In genomic region chr14:37515761-37516160, GRCh38 we compare ENCODE assay signal across 19 cellular contexts.
"Had no signal": no experiment of that assay in that cellular context is flagged by ENCODE, and none has a peak within 500 bp of the region (broad histone marks: within the 10 kb centered on the region; RNA-seq: fewer than 3 reads in every experiment).

No MANE protein-coding gene starts in this region.

- ATAC-seq: gastrocnemius medialis, heart left ventricle, left cardiac atrium, left lung, natural killer cell, pancreas, right cardiac atrium had no signal

- FAIRE-seq: pancreas had no signal

- H3K9me3 ChIP-seq: gastrocnemius medialis, heart left ventricle, left lung, neutrophil, pancreas, sigmoid colon, stomach, thyroid gland, vagina had no signal

- H3K4me1 ChIP-seq: gastrocnemius medialis, heart left ventricle, left lung, pancreas, sigmoid colon, stomach, thyroid gland, vagina had no signal

- H3K27ac ChIP-seq: dorsolateral prefrontal cortex, gastrocnemius medialis, heart left ventricle, hepatocyte, left lung, neutrophil, pancreas, sigmoid colon, stomach, thyroid gland, vagina had no signal

- H3K36me3 ChIP-seq: gastrocnemius medialis, heart left ventricle, left lung, neutrophil, pancreas, sigmoid colon, stomach, thyroid gland, vagina had no signal

- H3K4me3 ChIP-seq: dorsolateral prefrontal cortex, gastrocnemius medialis, heart left ventricle, hepatocyte, left lung, pancreas, sigmoid colon, stomach, thyroid gland, vagina had no signal

- H2AFZ ChIP-seq: hepatocyte had no signal

- DNase-seq: dorsolateral prefrontal cortex; effector CD4-positive, alpha-beta T cell; gastrocnemius medialis; heart left ventricle; left cardiac atrium; left lung; natural killer cell; pancreas; right cardiac atrium; sigmoid colon; stimulated activated CD4-positive, alpha-beta T cell treated with anti-CD3 and anti-CD28 coated beads, Interleukin-4, amount 100 ng/mL, for 1 hour; stimulated activated CD8-positive, alpha-beta memory T cell treated with anti-CD3 and anti-CD28 coated beads, Interleukin-4, amount 100 ng/mL, for 48 hours; stimulated activated naive CD4-positive, alpha-beta T cell treated with Interleukin-2 at 50 U/mL for 16 hours; stomach; thyroid gland; trophoblast cell had no signal

- H3K79me2 ChIP-seq: hepatocyte had no signal

- H3K4me2 ChIP-seq: hepatocyte had no signal

- H3K27me3 ChIP-seq: dorsolateral prefrontal cortex, gastrocnemius medialis, heart left ventricle, hepatocyte, left lung, neutrophil, pancreas, sigmoid colon, stomach, thyroid gland, vagina had no signal
